ENCODE assay signal across 13 cellular contexts in the genomic region with DNA sequence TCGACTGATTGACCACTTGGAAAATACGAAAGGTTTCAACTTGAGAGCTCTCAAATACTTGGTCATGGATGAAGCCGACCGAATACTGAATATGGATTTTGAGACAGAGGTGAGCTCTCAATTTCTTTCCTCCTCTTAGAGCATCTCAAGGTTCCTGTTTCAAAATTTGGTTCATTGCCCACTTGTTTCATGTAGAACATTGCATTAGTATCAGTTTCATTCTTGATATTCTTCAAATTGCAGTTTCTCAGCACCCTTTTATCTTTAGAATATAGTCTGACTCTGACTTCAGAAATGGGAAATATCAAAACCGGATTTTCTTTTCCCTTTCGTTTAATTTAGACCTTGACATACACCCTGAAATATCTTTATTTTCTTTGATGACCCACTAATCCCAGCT. TPM values are rescaled to one million over a fixed set of nuclear protein-coding genes. Genes with fewer than 3 reads are reported as not detected.
A peak's percentile ranks its signal among the peaks of the same experiment; 100 is the strongest.
DNase-seq lines count a peak whose midpoint lies in the region; ATAC-seq and TF ChIP-seq lines count a peak whose summit lies in the region.
"Had no signal": no experiment of that assay in that cellular context is flagged by ENCODE, and none has a peak within 500 bp of the region (broad histone marks: within the 10 kb centered on the region; RNA-seq: fewer than 3 reads in every experiment).

No MANE protein-coding gene starts in this region.

- TF ChIP-seq POLR2A in heart left ventricle (IDR thresholded peaks at IDR 0.05): no peak

- H3K9me3 ChIP-seq in heart left ventricle: no peaks in the 10 kb centered on the region
- H3K9me3 ChIP-seq: right atrium auricular region had no signal

- TF ChIP-seq CTCF in heart left ventricle (IDR thresholded peaks at IDR 0.05): no peak

- no peak overlapping the region for H3K27ac ChIP-seq in heart left ventricle
- H3K27ac ChIP-seq: coronary artery, right atrium auricular region had no signal

- WGBS in heart left ventricle, 4 donors: 92 to 94% (median 93%) methylated on average over 6 of the region's 6 CpGs

- peaks cover 71% of the 10 kb centered on the region for H3K36me3 Mint-ChIP-seq in effector memory CD8-positive, alpha-beta T cell (ENCODE audit: insufficient read depth)

- H3K4me1 Mint-ChIP-seq in effector memory CD8-positive, alpha-beta T cell (ENCODE audit: low read depth in 2 of 2): peaks cover 13 to 28% of the 10 kb centered on the region in 2 donors

- DNase-seq in effector memory CD8-positive, alpha-beta T cell: no peak
- DNase-seq in hippocampal formation (lab: John Stamatoyannopoulos, UW) (no peak), heart left ventricle (no peak), dermis blood vessel endothelial cell (no peak)
- DNase-seq: NCI-H1417 treated with DMSO at 0.1 percent for 48 hours, NCI-H526 treated with DMSO at 0.1 percent for 48 hours had no signal

- peaks cover 3 to 78% (median 60%) of the 10 kb centered on the region in 9 donors for H3K36me3 ChIP-seq in heart left ventricle

- intact Hi-C loops in heart left ventricle (cut with DNase I): no loop called here

- no peaks in the 10 kb centered on the region for H3K27me3 Mint-ChIP-seq in effector memory CD8-positive, alpha-beta T cell

- H3K4me3 ChIP-seq in heart left ventricle: no peak overlapping the region
- H3K4me3 ChIP-seq: coronary artery, right atrium auricular region had no signal

- H3K4me3 Mint-ChIP-seq in effector memory CD8-positive, alpha-beta T cell: no peak overlapping the region
- H3K4me3 Mint-ChIP-seq: CD14-positive monocyte had no signal

- peak overlapping the region; percentile 20 to 36 for H3K27ac Mint-ChIP-seq in effector memory CD8-positive, alpha-beta T cell
- H3K27ac Mint-ChIP-seq: CD14-positive monocyte had no signal

- no peaks in the 10 kb centered on the region for H3K27me3 ChIP-seq in heart left ventricle
- H3K27me3 ChIP-seq: right atrium auricular region had no signal

- peaks cover 0 to 36% (median 11%) of the 10 kb centered on the region in 12 donors for H3K4me1 ChIP-seq in heart left ventricle

- H3K9me3 Mint-ChIP-seq in effector memory CD8-positive, alpha-beta T cell: no peaks in the 10 kb centered on the region

- ATAC-seq in GM18519 (IDR thresholded peaks at IDR 0.05; ENCODE audit: low FRiP score, unreplicated experiment): peak; percentile 71
- ATAC-seq in GM21515 (IDR thresholded peaks at IDR 0.05; ENCODE audit: unreplicated experiment): peak; percentile 70
- peak; percentile 51 for ATAC-seq in HG03064 (IDR thresholded peaks at IDR 0.05; ENCODE audit: low read depth, unreplicated experiment)
- ATAC-seq in effector memory CD8-positive, alpha-beta T cell (replicated peaks): no peak
- no peak for ATAC-seq in HG02840 (IDR thresholded peaks at IDR 0.05; ENCODE audit: low FRiP score, unreplicated experiment)
- no peak for ATAC-seq in heart left ventricle

RNA-seq across cellular contexts. Expression of a gene that starts 8.8 kb away (rescaled TPM):
- total RNA-seq in heart left ventricle (10 to 100 TPM; 23.9 to 38.2 (median 27.1) TPM), dermis blood vessel endothelial cell (83.0 and 87.7 TPM in 2 replicates)
- polyA plus RNA-seq in heart left ventricle: 10 to 100 TPM; 13.7 to 34.0 TPM

RNA-seq across cellular contexts. Expression of a gene that starts 36.5 kb away (rescaled TPM):
- total RNA-seq in heart left ventricle (10 to 100 TPM in 8 of 9 donors, 1 to 10 TPM in 1; 7.8 to 45.0 (median 15.2) TPM), dermis blood vessel endothelial cell (35.6 and 63.8 TPM in 2 replicates)
- polyA plus RNA-seq in heart left ventricle: 10 to 100 TPM in 1 of 2 donors, 1 to 10 TPM in 1; 7.1 to 24.6 TPM

Comparison
In these comparisons a context has a peak if more than half of its experiments do, and no peak if none do; other contexts are left out.
1. ATAC-seq: peak in GM18519 (single experiment), GM21515 (single experiment) and HG03064 (single experiment); none in effector memory CD8-positive, alpha-beta T cell (single experiment), HG02840 (single experiment) and heart left ventricle (0 of 4).